ENCODE assay signal across 8 cellular contexts in genomic region chr2:238240761-238241711, GRCh38. TPM values are rescaled to one million over a fixed set of nuclear protein-coding genes. Genes with fewer than 3 reads are reported as not detected.
A peak's percentile ranks its signal among the peaks of the same experiment; 100 is the strongest.
DNase-seq lines count a peak whose midpoint lies in the region; ATAC-seq, FAIRE-seq and TF ChIP-seq lines count a peak whose summit lies in the region.

No MANE protein-coding gene starts in this region.

- peak overlapping the region; percentile 71 for H2BK5ac ChIP-seq in neuronal stem cell (ENCODE audit: low read length)

- H2AK5ac ChIP-seq in neuronal stem cell (ENCODE audit: low read depth, low read length) = peak overlapping the region; percentile 95

- H4K91ac ChIP-seq in neuronal stem cell (ENCODE audit: low read depth, low read length, poor library complexity) = no peak overlapping the region

- peak overlapping the region; percentile 100 for H2BK15ac ChIP-seq in neuronal stem cell (ENCODE audit: low read length)

- H3K27me3 ChIP-seq in KMS-11 (ENCODE audit: insufficient read depth, low read depth) (no peaks in the 10 kb centered on the region), neuronal stem cell (ENCODE audit: control insufficient read depth in 3 of 3, insufficient read depth in 3 of 3, low read depth in 1 of 3, low read length in 3 of 3) (peaks cover 0 to 39% (median 4%) of the 10 kb centered on the region in 3 experiments)

- peak overlapping the region; percentile 78 for H3K27ac ChIP-seq in KMS-11
- no peak overlapping the region for H3K27ac ChIP-seq in OCI-LY7 (ENCODE audit: low read depth, low read length, poor library complexity, severe bottlenecking)
- H3K27ac ChIP-seq in neuronal stem cell (replicated peaks; ENCODE audit: low read length) = no peak overlapping the region

- BruUV-seq in OCI-LY7 (replicated peaks; lab: Mats Ljungman, UMichigan) = no TSS peak

- peaks cover 12% of the 10 kb centered on the region for H3K36me3 Mint-ChIP-seq in endothelial cell (ENCODE audit: low read depth, unreplicated experiment)

- no peak for ATAC-seq in HG03280 (IDR thresholded peaks at IDR 0.05; ENCODE audit: unreplicated experiment)

- no peak overlapping the region for H4K8ac ChIP-seq in neuronal stem cell (ENCODE audit: low read depth, low read length)

- H3K9me3 ChIP-seq in OCI-LY7 (ENCODE audit: low read length) (no peaks in the 10 kb centered on the region), neuronal stem cell (replicated peaks in 1 of 2; ENCODE audit: control insufficient read depth in 2 of 2, insufficient read depth in 1 of 2, low read depth in 1 of 2, low read length in 2 of 2) (peaks cover 3 to 7% of the 10 kb centered on the region in 2 donors)

- H3K9ac ChIP-seq in KMS-11 (peak overlapping the region; percentile 66; the same call in 1 of the 2 replicates), neuronal stem cell (ENCODE audit: low read depth, low read length, poor library complexity) (peak overlapping the region; percentile 75)

- peaks cover 18% of the 10 kb centered on the region for H3K79me2 ChIP-seq in KMS-11 (ENCODE audit: insufficient read depth, low read depth)
- no peaks in the 10 kb centered on the region for H3K79me2 ChIP-seq in OCI-LY7 (ENCODE audit: insufficient read depth, low read depth, low read length)

- peak overlapping the region; percentile 95 for H3K18ac ChIP-seq in neuronal stem cell (ENCODE audit: low read length)

- no peak overlapping the region for H3K4me3 Mint-ChIP-seq in endothelial cell (ENCODE audit: unreplicated experiment)

- peak overlapping the region; percentile 90 for H3K23ac ChIP-seq in neuronal stem cell (ENCODE audit: low read depth, low read length, poor library complexity)

- peak overlapping the region; percentile 83 for H2BK120ac ChIP-seq in neuronal stem cell (ENCODE audit: low read depth, low read length)

- no CpG with 5 or more reads among the region's 71 CpGs for WGBS in neuronal stem cell (ENCODE audit: extremely low coverage in 2 of 2, insufficient read length in 2 of 2, insufficient replicate concordance in 1 of 2), 2 donors

- H3K4me1 ChIP-seq in KMS-11 (ENCODE audit: low read depth, poor library complexity, severe bottlenecking) = peaks cover 32% of the 10 kb centered on the region
- peaks cover 6% of the 10 kb centered on the region for H3K4me1 ChIP-seq in OCI-LY7 (ENCODE audit: insufficient read depth, low read length, poor library complexity, severe bottlenecking)
- peaks cover 5 to 13% of the 10 kb centered on the region in 2 donors for H3K4me1 ChIP-seq in neuronal stem cell (ENCODE audit: control insufficient read depth in 2 of 2, insufficient read depth in 1 of 2, low read depth in 1 of 2, low read length in 2 of 2)

- H3K4me2 ChIP-seq in KMS-11 = peak overlapping the region; percentile 80
- H3K4me2 ChIP-seq in OCI-LY7 (ENCODE audit: low read length) = peak overlapping the region; percentile 73; the same call in 1 of the 2 replicates
- peak overlapping the region; percentile 72 for H3K4me2 ChIP-seq in neuronal stem cell (ENCODE audit: insufficient read depth, low read length, poor library complexity, severe bottlenecking)

- DNase-seq in D721Med (ENCODE audit: insufficient read length, low spot score) (peak; percentile 64), OCI-LY7 (ENCODE audit: low spot score) (peak; percentile 29), endothelial cell (ENCODE audit: low spot score) (peak; percentile 52), neuronal stem cell (ENCODE audit: low spot score) (peak; percentile 86), midbrain (lab: John Stamatoyannopoulos, UW) (no peak), GM19240 (ENCODE audit: insufficient read length, low spot score) (no peak)

- TF ChIP-seq CTCF in D721Med (IDR thresholded peaks at IDR 0.05; ENCODE audit: insufficient read depth, missing control alignments) (peak; percentile 21), KMS-11 (conservative IDR thresholded peaks at IDR 0.05; ENCODE audit: low read depth, low read length) (no peak), OCI-LY7 (conservative IDR thresholded peaks at IDR 0.05; ENCODE audit: low read length) (0 out of 2 replicates have a peak, but pooled peaks have one; percentile 24), endothelial cell (IDR thresholded peaks at IDR 0.05; ENCODE audit: unreplicated experiment) (no peak)

- intact Hi-C loops in OCI-LY7 (cut with micrococcal nuclease; ENCODE audit: unreplicated experiment) = loop anchor here (2.0 to 5.0 kb wide), 5 partner anchors 48 to 274 kb away; partner anchors contain the start of genes ASB1, PER2 and UBE2F

- H3K9me2 ChIP-seq in OCI-LY7 (ENCODE audit: insufficient read depth, low read length) = no peaks in the 10 kb centered on the region

- H3K27me3 Mint-ChIP-seq in endothelial cell (ENCODE audit: unreplicated experiment) = peaks cover 24% of the 10 kb centered on the region

- H3K14ac ChIP-seq in neuronal stem cell (ENCODE audit: low read length) = peak overlapping the region; percentile 84

- H3K4me3 ChIP-seq in KMS-11 (IDR thresholded peaks at IDR 0.05; ENCODE audit: insufficient read depth, low read depth, low read length) = peak overlapping the region; percentile 22
- no peak overlapping the region for H3K4me3 ChIP-seq in OCI-LY7 (ENCODE audit: low read depth, low read length, poor library complexity, severe bottlenecking)
- H3K4me3 ChIP-seq in neuronal stem cell (ENCODE audit: low read length in 2 of 2) = peak overlapping the region; percentile 7 to 82

- H3K27ac Mint-ChIP-seq in endothelial cell (ENCODE audit: unreplicated experiment) = no peak overlapping the region

- H4K20me1 ChIP-seq in KMS-11 (ENCODE audit: insufficient read depth) (no peaks in the 10 kb centered on the region; the same call in 1 of the 2 replicates), OCI-LY7 (ENCODE audit: insufficient read depth, low read length) (no peaks in the 10 kb centered on the region)

- H2BK12ac ChIP-seq in neuronal stem cell (ENCODE audit: low read length) = peak overlapping the region; percentile 59

- H2AFZ ChIP-seq in KMS-11 (ENCODE audit: low read depth) = peak overlapping the region; percentile 34; the same call in 1 of the 2 replicates
- H2AFZ ChIP-seq in OCI-LY7 (ENCODE audit: low read length) = no peak overlapping the region
- H2AFZ ChIP-seq in neuronal stem cell (ENCODE audit: low read length) = peak overlapping the region; percentile 99

- H3K4ac ChIP-seq in neuronal stem cell (ENCODE audit: low read length) = peak overlapping the region; percentile 94

- H3K4me1 Mint-ChIP-seq in endothelial cell (ENCODE audit: unreplicated experiment) = peaks cover 11% of the 10 kb centered on the region

- POLR2A ChIA-PET in OCI-LY7 (lab: Charles Lee) = interaction anchor here (0.9 to 1.3 kb wide), 3 partner anchors 19 to 133 kb away, joined by 3 to 6 read pairs (median 3); partner anchors contain the start of gene ILKAP

- H3K9me3 Mint-ChIP-seq in endothelial cell (ENCODE audit: unreplicated experiment) = no peaks in the 10 kb centered on the region

- no peak for FAIRE-seq in D721Med (lab: Jason Lieb, UNC)

- H3K36me3 ChIP-seq in KMS-11 (ENCODE audit: insufficient read depth) (no peaks in the 10 kb centered on the region), OCI-LY7 (ENCODE audit: insufficient read depth, low read length) (peaks cover 13% of the 10 kb centered on the region; the same call in 1 of the 2 replicates), neuronal stem cell (replicated peaks in 1 of 2; ENCODE audit: control insufficient read depth in 2 of 2, insufficient read depth in 2 of 2, low read length in 2 of 2) (peaks cover 3 to 18% of the 10 kb centered on the region in 2 donors)

- CTCF ChIA-PET in OCI-LY7 (lab: Charles Lee; ENCODE audit: unreplicated experiment) = no interaction called here

- H3K79me1 ChIP-seq in neuronal stem cell (ENCODE audit: low read depth, low read length) = peaks cover 5% of the 10 kb centered on the region

RNA-seq across cellular contexts. Expression of gene HES6, which starts 1.2 kb away (rescaled TPM):
- 13.1 and 20.5 TPM in 2 replicates for total RNA-seq in OCI-LY7 (2014; rRNA removed; shearing (Covaris generic))
- total RNA-seq in OCI-LY7 (2022) (10.9 and 13.8 TPM in 2 replicates), endothelial cell (ENCODE audit: unreplicated experiment) (5.0 TPM)
- 19.8 TPM for polyA plus RNA-seq in neuronal stem cell (2013, experiment 1 of 2)
- 18.8 TPM for polyA plus RNA-seq in neuronal stem cell (2013, experiment 2 of 2)

RNA-seq across cellular contexts. Expression of gene ILKAP, which starts 37.5 kb away (rescaled TPM):
- total RNA-seq in OCI-LY7 (2014; rRNA removed; shearing (Covaris generic)) = 33.1 and 36.7 TPM in 2 replicates
- total RNA-seq in OCI-LY7 (2022) = 57.3 and 61.8 TPM in 2 replicates
- 43.0 TPM for total RNA-seq in endothelial cell (ENCODE audit: unreplicated experiment)
- 21.1 TPM for polyA plus RNA-seq in neuronal stem cell (2013, experiment 1 of 2)
- polyA plus RNA-seq in neuronal stem cell (2013, experiment 2 of 2) = 19.3 TPM

RNA-seq across cellular contexts. Expression of gene PER2, which starts 47.4 kb away (rescaled TPM):
- total RNA-seq in OCI-LY7 (2014; rRNA removed; shearing (Covaris generic)) = 8.4 and 9.7 TPM in 2 replicates
- total RNA-seq in OCI-LY7 (2022) (18.6 and 20.4 TPM in 2 replicates), endothelial cell (ENCODE audit: unreplicated experiment) (5.5 TPM)
- polyA plus RNA-seq in neuronal stem cell (2013, experiment 1 of 2) = 2.4 TPM
- 2.6 TPM for polyA plus RNA-seq in neuronal stem cell (2013, experiment 2 of 2)

Comparison
In these comparisons a context has a peak if more than half of its experiments do, and no peak if none do; other contexts are left out.
1. DNase-seq: peak in D721Med (single experiment), OCI-LY7 (single experiment), endothelial cell (single experiment) and neuronal stem cell (single experiment); none in midbrain (single experiment) and GM19240 (single experiment).
2. CTCF ChIP-seq: peak in D721Med (single experiment) and OCI-LY7 (single experiment); none in KMS-11 (single experiment) and endothelial cell (single experiment).
3. Peak in every context shown above with its lines, with median percentiles within 50 percentile points of each other: H3K4me2 ChIP-seq.